Comparison of ENCODE assay signal across 11 cellular contexts in genomic region chr11:1435820-1436467, GRCh38. TPM values are rescaled to one million over a fixed set of nuclear protein-coding genes. Genes with fewer than 3 reads are reported as not detected.
DNase-seq lines count a peak whose midpoint lies in the region; ATAC-seq and TF ChIP-seq lines count a peak whose summit lies in the region.
"Had no signal": no experiment of that assay in that cellular context is flagged by ENCODE, and none has a peak within 500 bp of the region (broad histone marks: within the 10 kb centered on the region; RNA-seq: fewer than 3 reads in every experiment).

No MANE protein-coding gene starts in this region.

- H3K4me3 Mint-ChIP-seq in neural progenitor cell, result no peak overlapping the region

- H4K20me1 ChIP-seq in neural progenitor cell (ENCODE audit: low read depth), result peaks cover 37% of the 10 kb centered on the region

- H3K27ac ChIP-seq in WERI-Rb-1, result peak overlapping the region; percentile 39; the same call in 1 of the 2 replicates
- no peak overlapping the region for H3K27ac ChIP-seq in neural progenitor cell

- DNase-seq in NCI-H1417 (lab: John Stamatoyannopoulos, UW), result peak in 2 of 3 experiments; percentile 70 to 87
- DNase-seq in NCI-H1417 treated with DMSO at 0.1 percent for 48 hours (lab: John Stamatoyannopoulos, UW), result no peak
- DNase-seq in Jurkat, Clone E6-1 (ENCODE audit: low read depth, low spot score), result peak; percentile 9
- DNase-seq in WERI-Rb-1, result peak; percentile 58
- DNase-seq in neural progenitor cell (ENCODE audit: low spot score), result peak; percentile 51
- DNase-seq in superior temporal gyrus (ENCODE audit: extremely low spot score), result no peak
- DNase-seq: ACHN, cerebellar nuclear complex had no signal

- ATAC-seq in HG02884 (IDR thresholded peaks at IDR 0.05; ENCODE audit: unreplicated experiment) (no peak), HG02623 (IDR thresholded peaks at IDR 0.05; ENCODE audit: unreplicated experiment) (no peak)

- peak overlapping the region; percentile 65 for H3K4me2 ChIP-seq in neural progenitor cell

- no peak overlapping the region for H3K4me3 ChIP-seq in Jurkat, Clone E6-1 (ENCODE audit: low read length)
- H3K4me3 ChIP-seq in WERI-Rb-1 (ENCODE audit: low read depth, low read length), result no peak overlapping the region
- H3K4me3 ChIP-seq in neural progenitor cell, result no peak overlapping the region
- H3K4me3 ChIP-seq: lung had no signal

- no peaks in the 10 kb centered on the region for H3K27me3 Mint-ChIP-seq in neural progenitor cell (ENCODE audit: insufficient read depth, low read depth)

- no peak overlapping the region for H2AFZ ChIP-seq in neural progenitor cell (replicated peaks)

- no peaks in the 10 kb centered on the region for H3K27me3 ChIP-seq in WERI-Rb-1 (ENCODE audit: insufficient read depth, low read depth, severe bottlenecking)
- H3K27me3 ChIP-seq in neural progenitor cell, result no peaks in the 10 kb centered on the region

- H3K4me1 Mint-ChIP-seq in neural progenitor cell, result no peaks in the 10 kb centered on the region

- peaks cover 8% of the 10 kb centered on the region for H3K4me1 ChIP-seq in neural progenitor cell

- H3K79me2 ChIP-seq in neural progenitor cell (ENCODE audit: low read depth), result no peaks in the 10 kb centered on the region

- no peak overlapping the region for H3K9ac ChIP-seq in neural progenitor cell

- H3K27ac Mint-ChIP-seq in neural progenitor cell, result no peak overlapping the region

- TF ChIP-seq CTCF in WERI-Rb-1 (IDR thresholded peaks at IDR 0.05; ENCODE audit: low read depth, low read length) (no peak), neural progenitor cell (IDR thresholded peaks at IDR 0.05) (no peak)

- H3K36me3 Mint-ChIP-seq in neural progenitor cell, result no peaks in the 10 kb centered on the region

- no peaks in the 10 kb centered on the region for H3K9me3 Mint-ChIP-seq in neural progenitor cell

- H3K36me3 ChIP-seq in WERI-Rb-1, result peaks cover 7% of the 10 kb centered on the region
- H3K36me3 ChIP-seq in neural progenitor cell, result no peaks in the 10 kb centered on the region

- peaks cover 2% of the 10 kb centered on the region for H3F3A ChIP-seq in neural progenitor cell (ENCODE audit: low read depth)

- H3K9me3 ChIP-seq in WERI-Rb-1 (ENCODE audit: severe bottlenecking) (no peaks in the 10 kb centered on the region), neural progenitor cell (ENCODE audit: low read depth) (no peaks in the 10 kb centered on the region)

RNA-seq across cellular contexts. Expression of gene BRSK2, which starts 46.2 kb away (rescaled TPM):
- 19.9 TPM for polyA plus RNA-seq in Jurkat, Clone E6-1 (2012; ENCODE audit: insufficient read depth, insufficient read length)
- 8.2 and 13.8 TPM in 2 replicates for total RNA-seq in neural progenitor cell (ENCODE audit: low replicate concordance)

RNA-seq across cellular contexts. Expression of gene MOB2, which starts 50.6 kb away (rescaled TPM):
- polyA plus RNA-seq in Jurkat, Clone E6-1 (2012; ENCODE audit: insufficient read depth, insufficient read length), result 33.1 TPM
- total RNA-seq in neural progenitor cell (ENCODE audit: low replicate concordance), result 8.0 and 17.6 TPM in 2 replicates

Comparison
In these comparisons a context has a peak if more than half of its experiments do, and no peak if none do; other contexts are left out.
1. DNase-seq: peak in NCI-H1417 (2 of 3), Jurkat, Clone E6-1 (single experiment), WERI-Rb-1 (single experiment) and neural progenitor cell (single experiment); none in NCI-H1417 treated with DMSO at 0.1 percent for 48 hours (single experiment) and superior temporal gyrus (single experiment).